ENCODE assay signal across 20 cellular contexts in genomic region chr2:130251520-130251864, GRCh38. TPM values are rescaled to one million over a fixed set of nuclear protein-coding genes. Genes with fewer than 3 reads are reported as not detected.
DNase-seq lines count a peak whose midpoint lies in the region; ATAC-seq and TF ChIP-seq lines count a peak whose summit lies in the region.
"Had no signal": no experiment of that assay in that cellular context is flagged by ENCODE, and none has a peak within 500 bp of the region (broad histone marks: within the 10 kb centered on the region; RNA-seq: fewer than 3 reads in every experiment).

No MANE protein-coding gene starts in this region.

- no peak overlapping the region for H3K4me3 Mint-ChIP-seq in GM23338
- no peak overlapping the region for H3K4me3 Mint-ChIP-seq in natural killer cell treated with Interleukin-12 subunit alpha and Interleukin-12 subunit beta and Interleukin-15 and Interleukin-18, amount 100 ng/mL, for 72 hours
- H3K4me3 Mint-ChIP-seq: activated naive CD4-positive, alpha-beta T cell treated with anti-CD3 and anti-CD28 coated beads, Interleukin-2, amount 50 U/mL, for 24 hours; CD8-positive, alpha-beta T cell; natural killer cell; type B pancreatic cell had no signal

- no peaks in the 10 kb centered on the region for H3F3A ChIP-seq in GM23338 (replicated peaks; ENCODE audit: low read depth)

- H3K27ac ChIP-seq in GM23338 (ENCODE audit: low read depth) = no peak overlapping the region
- H3K27ac ChIP-seq: heart right ventricle, stomach had no signal

- H3K4me3 ChIP-seq in GM23338 = no peak overlapping the region
- H3K4me3 ChIP-seq in NT2/D1 (ENCODE audit: insufficient read length, low read depth) = peak overlapping the region; percentile 80
- H3K4me3 ChIP-seq: stomach had no signal

- H3K27me3 Mint-ChIP-seq in GM23338 (ENCODE audit: insufficient read depth, low read depth, poor library complexity) = peaks cover 19% of the 10 kb centered on the region
- peaks cover 30 to 38% of the 10 kb centered on the region in 2 donors for H3K27me3 Mint-ChIP-seq in natural killer cell treated with Interleukin-12 subunit alpha and Interleukin-12 subunit beta and Interleukin-15 and Interleukin-18, amount 100 ng/mL, for 72 hours

- no peaks in the 10 kb centered on the region for H3K4me1 ChIP-seq in GM23338 (ENCODE audit: insufficient read depth)
- peaks cover 3% of the 10 kb centered on the region for H3K4me1 ChIP-seq in NT2/D1 (ENCODE audit: insufficient read depth, insufficient read length)

- H3K9me2 ChIP-seq in GM23338 (ENCODE audit: insufficient read depth) = no peaks in the 10 kb centered on the region

- H3K9ac ChIP-seq in NT2/D1 (ENCODE audit: insufficient read length, low read depth) = peak overlapping the region; percentile 71

- H3K4me1 Mint-ChIP-seq in GM23338 = no peaks in the 10 kb centered on the region
- no peaks in the 10 kb centered on the region for H3K4me1 Mint-ChIP-seq in natural killer cell treated with Interleukin-12 subunit alpha and Interleukin-12 subunit beta and Interleukin-15 and Interleukin-18, amount 100 ng/mL, for 72 hours (ENCODE audit: low read depth in 2 of 2)
- H3K4me1 Mint-ChIP-seq: activated naive CD4-positive, alpha-beta T cell treated with anti-CD3 and anti-CD28 coated beads, Interleukin-2, amount 50 U/mL, for 24 hours; natural killer cell had no signal

- H3K79me2 ChIP-seq in GM23338 (replicated peaks; ENCODE audit: insufficient read depth) = no peaks in the 10 kb centered on the region

- H4K20me1 ChIP-seq in GM23338 (replicated peaks; ENCODE audit: insufficient read depth) = no peaks in the 10 kb centered on the region

- no peak for TF ChIP-seq CTCF in GM23338 (conservative IDR thresholded peaks at IDR 0.05; ENCODE audit: low read depth in 2 of 2)

- H3K27me3 ChIP-seq in GM23338 (ENCODE audit: insufficient read depth) (no peaks in the 10 kb centered on the region), NT2/D1 (ENCODE audit: insufficient read depth, insufficient read length) (peaks cover 52% of the 10 kb centered on the region)

- H3K36me3 ChIP-seq in GM23338 (ENCODE audit: insufficient read depth) (no peaks in the 10 kb centered on the region), NT2/D1 (ENCODE audit: insufficient read depth, insufficient read length, low read length) (no peaks in the 10 kb centered on the region)
- H3K36me3 ChIP-seq: heart right ventricle, stomach had no signal

- H3K9me3 Mint-ChIP-seq in GM23338 = no peaks in the 10 kb centered on the region
- no peaks in the 10 kb centered on the region for H3K9me3 Mint-ChIP-seq in natural killer cell treated with Interleukin-12 subunit alpha and Interleukin-12 subunit beta and Interleukin-15 and Interleukin-18, amount 100 ng/mL, for 72 hours
- H3K9me3 Mint-ChIP-seq: activated naive CD4-positive, alpha-beta T cell treated with anti-CD3 and anti-CD28 coated beads, Interleukin-2, amount 50 U/mL, for 24 hours; CD8-positive, alpha-beta T cell; natural killer cell; type B pancreatic cell had no signal

- no peaks in the 10 kb centered on the region for H3K36me3 Mint-ChIP-seq in GM23338 (ENCODE audit: low read depth)
- no peaks in the 10 kb centered on the region for H3K36me3 Mint-ChIP-seq in natural killer cell treated with Interleukin-12 subunit alpha and Interleukin-12 subunit beta and Interleukin-15 and Interleukin-18, amount 100 ng/mL, for 72 hours
- H3K36me3 Mint-ChIP-seq: activated naive CD4-positive, alpha-beta T cell treated with anti-CD3 and anti-CD28 coated beads, Interleukin-2, amount 50 U/mL, for 24 hours; CD8-positive, alpha-beta T cell; natural killer cell; type B pancreatic cell had no signal

- no peak overlapping the region for H3K4me2 ChIP-seq in GM23338

- DNase-seq in COLO668 (lab: John Stamatoyannopoulos, UW; ENCODE audit: unreplicated experiment) = peak; percentile 28
- no peak for DNase-seq in GM23338 (ENCODE audit: low spot score)
- DNase-seq in NT2/D1 (ENCODE audit: low read depth, low spot score) = no peak
- peak; percentile 8 for DNase-seq in iris pigment epithelial cell (ENCODE audit: low read depth)
- no peak for DNase-seq in HUDEP-2 (lab: John Stamatoyannopoulos, UW; ENCODE audit: unreplicated experiment in 76 of 76)
- no peak for DNase-seq in iPS-NIHi7 (ENCODE audit: extremely low spot score)
- DNase-seq in natural killer cell treated with Interleukin-12 subunit alpha and Interleukin-12 subunit beta and Interleukin-15 and Interleukin-18, amount 100 ng/mL, for 72 hours (ENCODE audit: low spot score) = no peak
- DNase-seq: activated CD8-positive, alpha-beta memory T cell treated with anti-CD3 and anti-CD28 coated beads for 24 hours; activated T-cell treated with anti-CD3 and anti-CD28 coated beads, Interleukin-2, amount 50 U/mL, for 48 hours; CD8-positive, alpha-beta T cell; heart right ventricle; natural killer cell; NCI-H1417 treated with DMSO at 0.1 percent for 48 hours; NCI-H446; stomach had no signal

- H2AFZ ChIP-seq in GM23338 = peak overlapping the region; percentile 90; the same call in 1 of the 2 replicates

- H3K9me3 ChIP-seq in NT2/D1 (ENCODE audit: insufficient read depth, low read length) = no peaks in the 10 kb centered on the region
- H3K9me3 ChIP-seq: heart right ventricle, stomach had no signal

- ATAC-seq in GM23338 = no peak
- no peak for ATAC-seq in HG03442 (IDR thresholded peaks at IDR 0.05; ENCODE audit: unreplicated experiment)
- no peak for ATAC-seq in natural killer cell treated with Interleukin-12 subunit alpha and Interleukin-12 subunit beta and Interleukin-15 and Interleukin-18, amount 100 ng/mL, for 72 hours
- ATAC-seq: CD8-positive, alpha-beta T cell; natural killer cell had no signal

- no peak overlapping the region for H3K27ac Mint-ChIP-seq in GM23338
- no peak overlapping the region for H3K27ac Mint-ChIP-seq in natural killer cell treated with Interleukin-12 subunit alpha and Interleukin-12 subunit beta and Interleukin-15 and Interleukin-18, amount 100 ng/mL, for 72 hours
- H3K27ac Mint-ChIP-seq: activated naive CD4-positive, alpha-beta T cell treated with anti-CD3 and anti-CD28 coated beads, Interleukin-2, amount 50 U/mL, for 24 hours; CD8-positive, alpha-beta T cell; natural killer cell; type B pancreatic cell had no signal

TF ChIP-seq in GM23338, 12 proteins besides CTCF, POLR2A, EP300 and RAD21:
- no peak for TF ChIP-seq STAT1 (IDR thresholded peaks at IDR 0.05; ENCODE audit: unreplicated experiment)
- no peak for TF ChIP-seq NANOG (IDR thresholded peaks at IDR 0.05; ENCODE audit: borderline replicate concordance)
- no peak for TF ChIP-seq ZNF114 (CRISPR knock-in tag; IDR thresholded peaks at IDR 0.05)
- no peak for TF ChIP-seq REST (IDR thresholded peaks at IDR 0.05; ENCODE audit: unreplicated experiment)
- no peak for TF ChIP-seq EZH2phosphoT487 (IDR thresholded peaks at IDR 0.05; ENCODE audit: unreplicated experiment)

RNA-seq across cellular contexts. Expression of gene TUBA3E, which starts 53.3 kb away (rescaled TPM):
- 0.21 and 0.66 TPM in 2 replicates for total RNA-seq in GM23338 (2014; rRNA removed; shearing (Covaris generic))
- 0.31 TPM in 1 of 2 replicates, not detected in the other for polyA plus RNA-seq in GM23338 (2016; fragmentation: Nextera tagmentation; extraction: Ambion mirVana)
- not detected for total RNA-seq in natural killer cell treated with Interleukin-12 subunit alpha and Interleukin-12 subunit beta and Interleukin-15 and Interleukin-18, amount 100 ng/mL, for 72 hours
- total RNA-seq: CD8-positive, alpha-beta T cell; natural killer cell; stomach; T-helper 2 cell treated with Interferon-gamma antibody and Interleukin-4, amounts not matched to agents 100 ng/mL and 5 ng/mL, for 36 hours had no signal
- polyA plus RNA-seq: keratinocyte, stomach had no signal

Comparison
In these comparisons a context has a peak if more than half of its experiments do, and no peak if none do; other contexts are left out.
1. DNase-seq: peak in COLO668 (single experiment) and iris pigment epithelial cell (single experiment); none in GM23338 (single experiment), NT2/D1 (single experiment), HUDEP-2 (0 of 76), iPS-NIHi7 (single experiment) and natural killer cell treated with Interleukin-12 subunit alpha and Interleukin-12 subunit beta and Interleukin-15 and Interleukin-18, amount 100 ng/mL, for 72 hours (single experiment).